In the genomic region with DNA sequence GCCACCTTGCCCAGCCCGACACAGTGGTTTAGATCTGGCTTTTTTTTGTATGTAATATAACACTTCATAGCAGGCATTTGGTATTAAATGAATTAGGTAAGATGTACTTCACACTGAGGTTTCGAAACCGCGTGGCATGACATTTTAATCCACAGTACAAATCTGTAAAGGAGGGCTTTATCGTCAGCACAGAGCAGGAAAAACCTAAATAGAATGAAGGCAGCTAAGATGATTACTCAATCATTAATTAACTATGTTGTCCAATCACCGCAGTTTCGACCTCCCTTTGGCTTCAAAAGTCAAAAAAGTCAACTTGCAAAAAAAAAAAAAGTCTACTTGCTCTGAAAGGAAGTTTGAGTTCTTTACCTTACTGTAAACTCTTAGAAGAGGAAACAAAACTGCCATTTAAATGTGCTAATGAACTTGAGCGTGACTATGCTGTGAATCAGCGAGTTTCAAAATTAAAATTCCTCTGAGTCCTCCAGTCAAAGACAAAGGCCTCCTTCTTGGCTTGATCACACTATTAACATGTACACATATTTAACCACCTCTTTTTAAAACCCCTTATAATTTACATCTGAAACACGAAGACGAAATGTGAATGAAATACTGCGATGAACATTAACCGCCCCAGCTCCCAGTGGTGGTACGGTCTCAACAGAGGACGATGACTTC, we compare ENCODE assay signal across 1 cellular context.
TF ChIP-seq lines count a peak whose summit lies in the region.

No MANE protein-coding gene starts in this region.

TF ChIP-seq in H1, 55 proteins besides CTCF, POLR2A, EP300 and RAD21:
- TF ChIP-seq TEAD4 (IDR thresholded peaks at IDR 0.05; ENCODE audit: low read depth, low read length) (no peak), SAP30 (IDR thresholded peaks at IDR 0.05; ENCODE audit: insufficient read depth, insufficient replicate concordance, low read length) (peak; percentile 92)
